In the genomic region with DNA sequence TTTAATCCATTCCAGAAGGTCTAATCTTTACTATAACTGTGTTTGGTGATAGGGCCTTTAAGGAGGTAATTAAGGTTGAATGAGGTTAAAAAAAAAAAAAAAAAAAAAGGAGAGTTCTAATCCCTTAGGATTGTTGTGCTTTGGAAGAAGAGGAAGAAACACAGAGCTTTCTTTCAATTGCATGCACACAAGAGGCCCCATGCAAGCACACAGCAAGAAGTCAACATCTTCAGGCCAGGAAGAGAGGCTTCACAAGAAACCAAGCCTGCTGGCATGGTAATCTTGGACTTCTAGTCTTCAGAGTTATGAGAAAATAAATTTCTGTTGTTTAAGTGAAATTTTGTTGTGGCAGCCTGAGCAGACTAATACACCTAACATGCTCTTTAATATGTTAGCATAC, we compare ENCODE assay signal across 19 cellular contexts.
DNase-seq lines count a peak whose midpoint lies in the region; ATAC-seq and TF ChIP-seq lines count a peak whose summit lies in the region.
"Had no signal": no experiment of that assay in that cellular context is flagged by ENCODE, and none has a peak within 500 bp of the region (broad histone marks: within the 10 kb centered on the region; RNA-seq: fewer than 3 reads in every experiment).

No MANE protein-coding gene starts in this region.

- DNase-seq in WTC11 (ENCODE audit: low spot score) (no peak), glutamatergic neuron (no peak), testis (no peak), iPS-NIHi7 (ENCODE audit: extremely low spot score) (no peak), cerebellar nuclear complex (lab: John Stamatoyannopoulos, UW) (no peak), D341Med (ENCODE audit: low spot score) (no peak)
- DNase-seq: 8988T; Calu3; CD8-positive, alpha-beta T cell; DMS 273 treated with DMSO at 0.1 percent for 48 hours; DMS53; DND-41; EL; GOT3; H9 had no signal

- no peaks in the 10 kb centered on the region for H3K4me1 ChIP-seq in HUES48 (ENCODE audit: control insufficient read depth, insufficient read depth, low read length)
- H3K4me1 ChIP-seq in testis = no peaks in the 10 kb centered on the region

- POLR2A ChIA-PET in WTC11 (lab: Charles Lee) = interaction anchor here (0.7 kb wide), 1 partner anchor 53 kb away, joined by 7 read pairs; no protein-coding TSS in a partner anchor

- TF ChIP-seq POLR2A in testis (IDR thresholded peaks at IDR 0.05) = no peak

- ATAC-seq in WTC11 = peak; percentile 57
- ATAC-seq: CD8-positive, alpha-beta T cell; GM12878 had no signal

- H3K27me3 Mint-ChIP-seq in WTC11 (ENCODE audit: low read depth) (no peaks in the 10 kb centered on the region; the same call in 1 of the 2 replicates), glutamatergic neuron (ENCODE audit: unreplicated experiment) (peaks cover 10% of the 10 kb centered on the region)
- H3K27me3 Mint-ChIP-seq: B cell had no signal

- H3K27ac ChIP-seq in HUES48 (ENCODE audit: low read depth, low read length) = peak overlapping the region; percentile 51
- H3K27ac ChIP-seq in testis = no peak overlapping the region
- H3K27ac ChIP-seq: BLaER1 treated with 17β-estradiol and CSF1 and Interleukin-3, amounts not matched to agents 10 nM and 100 nM had no signal

- H3K9ac ChIP-seq in HUES48 (ENCODE audit: low read depth, low read length) = no peak overlapping the region
- H3K9ac ChIP-seq: BLaER1 treated with 17β-estradiol and CSF1 and Interleukin-3, amounts not matched to agents 10 nM and 100 nM had no signal

- H3K27me3 ChIP-seq in HUES48 (ENCODE audit: control insufficient read depth, insufficient read depth, low read length) (no peaks in the 10 kb centered on the region), testis (no peaks in the 10 kb centered on the region)
- H3K27me3 ChIP-seq: BLaER1 treated with 17β-estradiol and CSF1 and Interleukin-3, amounts not matched to agents 10 nM and 100 nM had no signal

- CTCF ChIA-PET in WTC11 (lab: Charles Lee) = no interaction called here

- H3K4me3 ChIP-seq in HUES48 (ENCODE audit: low read depth, low read length) (no peak overlapping the region), testis (no peak overlapping the region)
- H3K4me3 ChIP-seq: BLaER1 treated with 17β-estradiol and CSF1 and Interleukin-3, amounts not matched to agents 10 nM and 100 nM; GM12878 had no signal

- intact Hi-C loops in testis (cut with DNase I; ENCODE audit: low total_unique reads) = no loop called here

- H3K27ac Mint-ChIP-seq in WTC11 = no peak overlapping the region
- peak overlapping the region; percentile 62 for H3K27ac Mint-ChIP-seq in glutamatergic neuron (ENCODE audit: unreplicated experiment)
- H3K27ac Mint-ChIP-seq: B cell; CD8-positive, alpha-beta T cell; H9 had no signal

- peaks cover 6% of the 10 kb centered on the region for H3K9me3 ChIP-seq in HUES48 (ENCODE audit: control insufficient read depth, insufficient read depth, low read length)
- H3K9me3 ChIP-seq in testis = no peaks in the 10 kb centered on the region

- H3K36me3 Mint-ChIP-seq in WTC11 = peaks cover 13% of the 10 kb centered on the region
- peaks cover 24% of the 10 kb centered on the region for H3K36me3 Mint-ChIP-seq in glutamatergic neuron (ENCODE audit: unreplicated experiment)
- H3K36me3 Mint-ChIP-seq: CD8-positive, alpha-beta T cell had no signal

- no peak overlapping the region for H3K4me3 Mint-ChIP-seq in WTC11
- peak overlapping the region; percentile 11 for H3K4me3 Mint-ChIP-seq in glutamatergic neuron (ENCODE audit: unreplicated experiment)
- H3K4me3 Mint-ChIP-seq: B cell; CD8-positive, alpha-beta T cell; H9 had no signal

- H3K9me3 Mint-ChIP-seq in WTC11 (peaks cover 20% of the 10 kb centered on the region), glutamatergic neuron (ENCODE audit: unreplicated experiment) (peaks cover 21% of the 10 kb centered on the region)
- H3K9me3 Mint-ChIP-seq: CD8-positive, alpha-beta T cell had no signal

- H3K36me3 ChIP-seq in HUES48 (ENCODE audit: control insufficient read depth, insufficient read depth, low read length) = no peaks in the 10 kb centered on the region
- H3K36me3 ChIP-seq in testis (ENCODE audit: low read depth, missing control alignments) = no peaks in the 10 kb centered on the region
- H3K36me3 ChIP-seq: BLaER1 treated with 17β-estradiol and CSF1 and Interleukin-3, amounts not matched to agents 10 nM and 100 nM had no signal

- TF ChIP-seq CTCF in WTC11 (IDR thresholded peaks at IDR 0.05) (no peak), glutamatergic neuron (IDR thresholded peaks at IDR 0.05; ENCODE audit: partially characterized antibody, unreplicated experiment) (no peak), testis (IDR thresholded peaks at IDR 0.05) (no peak)

- H3K4me1 Mint-ChIP-seq in WTC11 = peaks cover 33% of the 10 kb centered on the region
- peaks cover 24% of the 10 kb centered on the region for H3K4me1 Mint-ChIP-seq in glutamatergic neuron (ENCODE audit: low read depth, unreplicated experiment)

TF ChIP-seq in WTC11, 78 proteins besides CTCF, POLR2A, EP300 and RAD21 (continues in another document):
- TF ChIP-seq IRF2 (CRISPR knock-in tag; IDR thresholded peaks at IDR 0.05; ENCODE audit: borderline replicate concordance, low read depth) (no peak), ZNF416 (CRISPR knock-in tag; IDR thresholded peaks at IDR 0.05) (no peak), OVOL2 (CRISPR knock-in tag; IDR thresholded peaks at IDR 0.05; ENCODE audit: borderline replicate concordance) (no peak), ZNF263 (CRISPR knock-in tag; IDR thresholded peaks at IDR 0.05; ENCODE audit: low read depth) (no peak), CREB1 (CRISPR knock-in tag; IDR thresholded peaks at IDR 0.05) (no peak), STAT6 (CRISPR knock-in tag; conservative IDR thresholded peaks at IDR 0.05; ENCODE audit: low read depth) (no peak), MLX (CRISPR knock-in tag; IDR thresholded peaks at IDR 0.05) (no peak), ZNF317 (CRISPR knock-in tag; IDR thresholded peaks at IDR 0.05; ENCODE audit: borderline replicate concordance, low read depth) (no peak), ZNF396 (CRISPR knock-in tag; IDR thresholded peaks at IDR 0.05; ENCODE audit: borderline replicate concordance) (no peak), FOXK1 (CRISPR knock-in tag; IDR thresholded peaks at IDR 0.05) (no peak), ERG (CRISPR knock-in tag; IDR thresholded peaks at IDR 0.05) (no peak), ZNF138 (CRISPR knock-in tag; conservative IDR thresholded peaks at IDR 0.05) (no peak), ZMAT4 (CRISPR knock-in tag; IDR thresholded peaks at IDR 0.05) (no peak), SOX15 (CRISPR knock-in tag; IDR thresholded peaks at IDR 0.05) (no peak)
- TF ChIP-seq, protein P1, sequence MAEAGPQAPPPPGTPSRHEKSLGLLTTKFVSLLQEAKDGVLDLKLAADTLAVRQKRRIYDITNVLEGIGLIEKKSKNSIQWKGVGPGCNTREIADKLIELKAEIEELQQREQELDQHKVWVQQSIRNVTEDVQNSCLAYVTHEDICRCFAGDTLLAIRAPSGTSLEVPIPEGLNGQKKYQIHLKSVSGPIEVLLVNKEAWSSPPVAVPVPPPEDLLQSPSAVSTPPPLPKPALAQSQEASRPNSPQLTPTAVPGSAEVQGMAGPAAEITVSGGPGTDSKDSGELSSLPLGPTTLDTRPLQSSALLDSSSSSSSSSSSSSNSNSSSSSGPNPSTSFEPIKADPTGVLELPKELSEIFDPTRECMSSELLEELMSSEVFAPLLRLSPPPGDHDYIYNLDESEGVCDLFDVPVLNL (CRISPR knock-in tag; IDR thresholded peaks at IDR 0.05; ENCODE audit: borderline replicate concordance, low read depth) = no peak
